Comparison of ENCODE assay signal across 1 cellular context in genomic region chr11:67633758-67634365, GRCh38.
TF ChIP-seq lines count a peak whose summit lies in the region.

No MANE protein-coding gene starts in this region.

TF ChIP-seq in WTC11, 78 proteins besides CTCF, POLR2A, EP300 and RAD21 (continued from another document):
- TF ChIP-seq, protein P1, sequence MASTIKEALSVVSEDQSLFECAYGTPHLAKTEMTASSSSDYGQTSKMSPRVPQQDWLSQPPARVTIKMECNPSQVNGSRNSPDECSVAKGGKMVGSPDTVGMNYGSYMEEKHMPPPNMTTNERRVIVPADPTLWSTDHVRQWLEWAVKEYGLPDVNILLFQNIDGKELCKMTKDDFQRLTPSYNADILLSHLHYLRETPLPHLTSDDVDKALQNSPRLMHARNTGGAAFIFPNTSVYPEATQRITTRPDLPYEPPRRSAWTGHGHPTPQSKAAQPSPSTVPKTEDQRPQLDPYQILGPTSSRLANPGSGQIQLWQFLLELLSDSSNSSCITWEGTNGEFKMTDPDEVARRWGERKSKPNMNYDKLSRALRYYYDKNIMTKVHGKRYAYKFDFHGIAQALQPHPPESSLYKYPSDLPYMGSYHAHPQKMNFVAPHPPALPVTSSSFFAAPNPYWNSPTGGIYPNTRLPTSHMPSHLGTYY (CRISPR knock-in tag; IDR thresholded peaks at IDR 0.05) = no peak
